23 cellular contexts compared by ENCODE assay signal in the genomic region with DNA sequence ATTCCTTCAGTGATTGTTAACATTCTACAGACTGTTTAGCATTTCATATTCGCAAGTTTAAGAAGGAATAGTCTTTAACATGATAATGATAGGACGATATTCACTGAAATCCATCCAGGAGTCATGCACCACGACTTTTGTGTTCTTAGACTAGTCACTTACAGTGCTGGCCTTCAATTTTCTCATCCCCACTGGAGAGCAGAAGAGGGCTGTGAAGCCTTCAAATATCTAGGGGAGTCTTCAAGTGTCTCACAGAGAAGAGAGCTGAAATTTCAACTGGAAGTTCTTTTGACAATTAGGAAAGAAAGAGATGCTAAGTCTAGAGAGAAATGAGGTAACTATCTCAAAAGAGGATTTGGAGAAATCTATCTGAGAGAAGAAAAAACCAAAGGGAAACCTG. TPM values are rescaled to one million over a fixed set of nuclear protein-coding genes. Genes with fewer than 3 reads are reported as not detected.
"Had no signal": no experiment of that assay in that cellular context is flagged by ENCODE, and none has a peak within 500 bp of the region (broad histone marks: within the 10 kb centered on the region; RNA-seq: fewer than 3 reads in every experiment).

No MANE protein-coding gene starts in this region.

- ATAC-seq: T-cell had no signal

- H3K27me3 ChIP-seq: SJSA1 had no signal

- FAIRE-seq: RCC 7860 had no signal

- H3K27ac ChIP-seq: SJSA1 had no signal

- H3K9ac ChIP-seq: SK-N-SH had no signal

- H3K4me3 ChIP-seq: SJSA1 had no signal

- H3K4me2 ChIP-seq: SK-N-SH had no signal

- H3K27ac Mint-ChIP-seq: T-cell had no signal

- H3K36me3 Mint-ChIP-seq: T-cell had no signal

- H3K27me3 Mint-ChIP-seq: T-cell had no signal

- DNase-seq: KBM-7, NCI-H1092, NCI-H1105 treated with DMSO at 0.1 percent for 48 hours, NCI-H1417 treated with DMSO at 0.1 percent for 48 hours, NCI-H146, NCI-H1694 treated with DMSO at 0.1 percent for 48 hours, NCI-H2081, NCI-H2107, NCI-H2227 treated with DMSO at 0.1 percent for 48 hours, NCI-H524 treated with DMSO at 0.1 percent for 48 hours, NCI-H774, Right ventricle myocardium superior, RPMI8226, SIG-M5, SK-N-SH, SW 1271, T-cell had no signal

- H3K4me1 Mint-ChIP-seq: T-cell had no signal

- H3K4me3 Mint-ChIP-seq: T-cell had no signal

- H3K9me2 ChIP-seq: SK-N-SH had no signal

- H3K36me3 ChIP-seq: SJSA1 had no signal

- H3K9me3 ChIP-seq: SJSA1, SK-N-SH had no signal

RNA-seq across cellular contexts. Expression of gene TAS2R16, which starts 43.8 kb away (rescaled TPM):
- total RNA-seq: HT-29, LHCN-M2, MCF 10A, NCI-H460, Right ventricle myocardium superior, SJSA1, T-cell had no signal
- polyA plus RNA-seq: SK-N-SH had no signal
